In genomic region chr7:16421333-16422099, GRCh38 we compare ENCODE assay signal across 1 cellular context.
TF ChIP-seq lines count a peak whose summit lies in the region.

CRPPA (minus strand) TSS chr7:16421538; CDS start chr7:16421322, 216 bp downstream.

TF ChIP-seq in K562, 482 proteins besides CTCF, POLR2A, EP300 and RAD21 (continued from another document and continues in another):
- TF ChIP-seq, protein P1, sequence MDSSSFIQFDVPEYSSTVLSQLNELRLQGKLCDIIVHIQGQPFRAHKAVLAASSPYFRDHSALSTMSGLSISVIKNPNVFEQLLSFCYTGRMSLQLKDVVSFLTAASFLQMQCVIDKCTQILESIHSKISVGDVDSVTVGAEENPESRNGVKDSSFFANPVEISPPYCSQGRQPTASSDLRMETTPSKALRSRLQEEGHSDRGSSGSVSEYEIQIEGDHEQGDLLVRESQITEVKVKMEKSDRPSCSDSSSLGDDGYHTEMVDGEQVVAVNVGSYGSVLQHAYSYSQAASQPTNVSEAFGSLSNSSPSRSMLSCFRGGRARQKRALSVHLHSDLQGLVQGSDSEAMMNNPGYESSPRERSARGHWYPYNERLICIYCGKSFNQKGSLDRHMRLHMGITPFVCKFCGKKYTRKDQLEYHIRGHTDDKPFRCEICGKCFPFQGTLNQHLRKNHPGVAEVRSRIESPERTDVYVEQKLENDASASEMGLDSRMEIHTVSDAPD (CRISPR knock-in tag; IDR thresholded peaks at IDR 0.05) = no peak
- no peak for TF ChIP-seq ZNF217 (CRISPR knock-in tag; IDR thresholded peaks at IDR 0.05)
- TF ChIP-seq HNRNPLL (IDR thresholded peaks at IDR 0.05; ENCODE audit: low read depth, low read length, poor library complexity, severe bottlenecking) = peak; percentile 75
- TF ChIP-seq PCBP1 (IDR thresholded peaks at IDR 0.05; ENCODE audit: low read depth, low read length, poor library complexity, severe bottlenecking) = no peak
- no peak for TF ChIP-seq BCLAF1 (IDR thresholded peaks at IDR 0.05; ENCODE audit: borderline replicate concordance in 1 of 2, control insufficient read depth in 1 of 2, low read depth in 2 of 2, low read length in 1 of 2)
- TF ChIP-seq ZNF778 (CRISPR knock-in tag; IDR thresholded peaks at IDR 0.05) = no peak
- TF ChIP-seq ZNF407 (IDR thresholded peaks at IDR 0.05; ENCODE audit: low read depth) = no peak
- TF ChIP-seq SMAD1 (IDR thresholded peaks at IDR 0.05; ENCODE audit: low read depth, low read length, partially characterized antibody) = no peak
- TF ChIP-seq, protein P2, sequence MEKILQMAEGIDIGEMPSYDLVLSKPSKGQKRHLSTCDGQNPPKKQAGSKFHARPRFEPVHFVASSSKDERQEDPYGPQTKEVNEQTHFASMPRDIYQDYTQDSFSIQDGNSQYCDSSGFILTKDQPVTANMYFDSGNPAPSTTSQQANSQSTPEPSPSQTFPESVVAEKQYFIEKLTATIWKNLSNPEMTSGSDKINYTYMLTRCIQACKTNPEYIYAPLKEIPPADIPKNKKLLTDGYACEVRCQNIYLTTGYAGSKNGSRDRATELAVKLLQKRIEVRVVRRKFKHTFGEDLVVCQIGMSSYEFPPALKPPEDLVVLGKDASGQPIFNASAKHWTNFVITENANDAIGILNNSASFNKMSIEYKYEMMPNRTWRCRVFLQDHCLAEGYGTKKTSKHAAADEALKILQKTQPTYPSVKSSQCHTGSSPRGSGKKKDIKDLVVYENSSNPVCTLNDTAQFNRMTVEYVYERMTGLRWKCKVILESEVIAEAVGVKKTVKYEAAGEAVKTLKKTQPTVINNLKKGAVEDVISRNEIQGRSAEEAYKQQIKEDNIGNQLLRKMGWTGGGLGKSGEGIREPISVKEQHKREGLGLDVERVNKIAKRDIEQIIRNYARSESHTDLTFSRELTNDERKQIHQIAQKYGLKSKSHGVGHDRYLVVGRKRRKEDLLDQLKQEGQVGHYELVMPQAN (IDR thresholded peaks at IDR 0.05; ENCODE audit: borderline replicate concordance) = no peak
- no peak for TF ChIP-seq FOXM1 (IDR thresholded peaks at IDR 0.05; ENCODE audit: low read depth)
- TF ChIP-seq FOXM1 (CRISPR knock-in tag; IDR thresholded peaks at IDR 0.05; ENCODE audit: low read depth) = peak; percentile 58; the same call in 1 of the 2 replicates
- TF ChIP-seq NR2C1 (IDR thresholded peaks at IDR 0.05) = no peak
- TF ChIP-seq NR2C1 (tag; IDR thresholded peaks at IDR 0.05) = no peak
- TF ChIP-seq POLR2G (IDR thresholded peaks at IDR 0.05; ENCODE audit: low read depth, low read length) = peak; percentile 43
- peak; percentile 53; the same call in 1 of the 2 replicates for TF ChIP-seq PHF8 (IDR thresholded peaks at IDR 0.05; ENCODE audit: borderline replicate concordance, low read length)
- no peak for TF ChIP-seq RREB1 (CRISPR knock-in tag; IDR thresholded peaks at IDR 0.05)
- TF ChIP-seq, protein P3, sequence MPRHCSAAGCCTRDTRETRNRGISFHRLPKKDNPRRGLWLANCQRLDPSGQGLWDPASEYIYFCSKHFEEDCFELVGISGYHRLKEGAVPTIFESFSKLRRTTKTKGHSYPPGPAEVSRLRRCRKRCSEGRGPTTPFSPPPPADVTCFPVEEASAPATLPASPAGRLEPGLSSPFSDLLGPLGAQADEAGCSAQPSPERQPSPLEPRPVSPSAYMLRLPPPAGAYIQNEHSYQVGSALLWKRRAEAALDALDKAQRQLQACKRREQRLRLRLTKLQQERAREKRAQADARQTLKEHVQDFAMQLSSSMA (CRISPR knock-in tag; IDR thresholded peaks at IDR 0.05) = no peak
- TF ChIP-seq ZNF507 (tag; conservative IDR thresholded peaks at IDR 0.05) = no peak
- no peak for TF ChIP-seq ATF1 (CRISPR knock-in tag; IDR thresholded peaks at IDR 0.05)
- no peak for TF ChIP-seq ATF1 (tag; IDR thresholded peaks at IDR 0.05)
- peak in 1 of 2 experiments; percentile 72; a peak in 1 of 4 replicates for TF ChIP-seq SIN3A (IDR thresholded peaks at IDR 0.05; ENCODE audit: borderline replicate concordance in 2 of 2, control insufficient read depth in 1 of 2, low read depth in 2 of 2, low read length in 2 of 2)
- no peak for TF ChIP-seq ZNF444 (CRISPR knock-in tag; IDR thresholded peaks at IDR 0.05)
- peak; percentile 74 for TF ChIP-seq C11orf30 (IDR thresholded peaks at IDR 0.05; ENCODE audit: low read depth)
- TF ChIP-seq, protein P4, sequence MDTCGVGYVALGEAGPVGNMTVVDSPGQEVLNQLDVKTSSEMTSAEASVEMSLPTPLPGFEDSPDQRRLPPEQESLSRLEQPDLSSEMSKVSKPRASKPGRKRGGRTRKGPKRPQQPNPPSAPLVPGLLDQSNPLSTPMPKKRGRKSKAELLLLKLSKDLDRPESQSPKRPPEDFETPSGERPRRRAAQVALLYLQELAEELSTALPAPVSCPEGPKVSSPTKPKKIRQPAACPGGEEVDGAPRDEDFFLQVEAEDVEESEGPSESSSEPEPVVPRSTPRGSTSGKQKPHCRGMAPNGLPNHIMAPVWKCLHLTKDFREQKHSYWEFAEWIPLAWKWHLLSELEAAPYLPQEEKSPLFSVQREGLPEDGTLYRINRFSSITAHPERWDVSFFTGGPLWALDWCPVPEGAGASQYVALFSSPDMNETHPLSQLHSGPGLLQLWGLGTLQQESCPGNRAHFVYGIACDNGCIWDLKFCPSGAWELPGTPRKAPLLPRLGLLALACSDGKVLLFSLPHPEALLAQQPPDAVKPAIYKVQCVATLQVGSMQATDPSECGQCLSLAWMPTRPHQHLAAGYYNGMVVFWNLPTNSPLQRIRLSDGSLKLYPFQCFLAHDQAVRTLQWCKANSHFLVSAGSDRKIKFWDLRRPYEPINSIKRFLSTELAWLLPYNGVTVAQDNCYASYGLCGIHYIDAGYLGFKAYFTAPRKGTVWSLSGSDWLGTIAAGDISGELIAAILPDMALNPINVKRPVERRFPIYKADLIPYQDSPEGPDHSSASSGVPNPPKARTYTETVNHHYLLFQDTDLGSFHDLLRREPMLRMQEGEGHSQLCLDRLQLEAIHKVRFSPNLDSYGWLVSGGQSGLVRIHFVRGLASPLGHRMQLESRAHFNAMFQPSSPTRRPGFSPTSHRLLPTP (IDR thresholded peaks at IDR 0.05; ENCODE audit: borderline replicate concordance, extremely low read depth, insufficient read length) = no peak
- TF ChIP-seq ZNF23 (CRISPR knock-in tag; IDR thresholded peaks at IDR 0.05) = no peak
- TF ChIP-seq ZNF224 (CRISPR knock-in tag; IDR thresholded peaks at IDR 0.05) = no peak
- no peak for TF ChIP-seq ESRRB (CRISPR knock-in tag; IDR thresholded peaks at IDR 0.05; ENCODE audit: borderline replicate concordance)
